14 cellular contexts compared by ENCODE assay signal in the genomic region with DNA sequence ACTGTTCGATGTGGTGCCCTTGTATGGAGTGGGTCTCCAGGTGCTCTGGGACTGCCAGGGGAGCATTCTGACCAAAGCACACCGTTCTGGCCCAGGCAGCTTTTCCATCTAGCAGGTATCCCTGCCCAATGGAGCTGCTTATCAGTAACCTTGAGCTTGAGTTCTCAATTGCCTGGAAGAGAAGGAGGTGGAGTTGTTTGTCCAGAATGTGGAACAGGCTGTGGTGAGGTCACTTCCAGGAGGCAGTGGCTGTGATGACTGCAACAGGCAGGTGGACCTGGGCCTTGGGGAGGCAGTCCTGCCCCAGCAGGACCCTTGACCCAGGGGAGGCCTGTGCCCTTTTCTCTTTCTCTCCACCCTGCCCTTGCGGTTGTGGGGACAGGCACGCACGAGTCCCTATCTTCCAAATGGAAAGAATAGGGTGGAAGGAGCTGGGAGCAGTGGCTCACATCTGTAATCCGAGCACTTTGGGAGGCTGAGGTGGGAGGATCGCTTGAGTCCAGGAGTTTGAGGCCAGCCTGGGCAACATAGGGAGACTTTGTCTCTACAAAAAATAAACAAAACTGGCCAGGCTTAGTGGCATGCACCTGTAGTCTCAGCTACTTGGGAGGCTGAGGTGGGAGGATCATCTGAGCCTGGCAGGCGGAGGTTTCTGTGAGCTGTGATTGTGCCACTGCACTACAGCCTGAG. TPM values are rescaled to one million over a fixed set of nuclear protein-coding genes. Genes with fewer than 3 reads are reported as not detected.
DNase-seq lines count a peak whose midpoint lies in the region; ATAC-seq, FAIRE-seq and TF ChIP-seq lines count a peak whose summit lies in the region.
"Had no signal": no experiment of that assay in that cellular context is flagged by ENCODE, and none has a peak within 500 bp of the region (broad histone marks: within the 10 kb centered on the region; RNA-seq: fewer than 3 reads in every experiment).

No MANE protein-coding gene starts in this region.

- WGBS in thymus = 92% methylated on average over 8 of the region's 8 CpGs
- WGBS in prostate gland = 86% methylated on average over 8 of the region's 8 CpGs

- H3K27ac Mint-ChIP-seq in activated T-cell treated with anti-CD3 and anti-CD28 coated beads, Interleukin-2, amount 50 U/mL, for 24 hours = peak overlapping the region; percentile 60
- peak overlapping the region; percentile 95 for H3K27ac Mint-ChIP-seq in activated B cell treated with CpG ODN at 0.5 μM for 24 hours

- no peak for TF ChIP-seq CTCF in activated B cell treated with CpG ODN at 0.5 μM for 24 hours (IDR thresholded peaks at IDR 0.05)
- TF ChIP-seq CTCF in kidney (IDR thresholded peaks at IDR 0.05; ENCODE audit: borderline replicate concordance, extremely low read depth, insufficient read depth) = no peak
- no peak for TF ChIP-seq CTCF in prostate gland (IDR thresholded peaks at IDR 0.05)

- no peak for FAIRE-seq in kidney (lab: Jason Lieb, UNC)

- H3K4me3 ChIP-seq in kidney (ENCODE audit: low read length in 2 of 2) (no peak overlapping the region), thymus (ENCODE audit: low read length) (no peak overlapping the region), prostate gland (no peak overlapping the region)

- H3K27me3 ChIP-seq in thymus (ENCODE audit: control insufficient read depth, insufficient read depth) (no peaks in the 10 kb centered on the region), prostate gland (replicated peaks; ENCODE audit: insufficient read depth) (no peaks in the 10 kb centered on the region)

- CTCF ChIA-PET in activated B cell treated with CpG ODN at 0.5 μM for 24 hours (lab: Charles Lee) = no interaction called here

- H3K9me3 ChIP-seq in kidney (ENCODE audit: control insufficient read depth in 1 of 2, low read length in 2 of 2) (no peaks in the 10 kb centered on the region), thymus (ENCODE audit: control insufficient read depth) (no peaks in the 10 kb centered on the region), prostate gland (no peaks in the 10 kb centered on the region)

- H3K4me1 ChIP-seq in kidney (ENCODE audit: control insufficient read depth in 1 of 2, insufficient read depth in 1 of 2, low read depth in 1 of 2, low read length in 2 of 2) = peaks cover 10 to 16% of the 10 kb centered on the region in 2 donors
- H3K4me1 ChIP-seq in thymus (ENCODE audit: control insufficient read depth, insufficient read depth, low read length) = peaks cover 65% of the 10 kb centered on the region
- peaks cover 3% of the 10 kb centered on the region for H3K4me1 ChIP-seq in prostate gland (replicated peaks)

- H3K27ac ChIP-seq in kidney (ENCODE audit: low read depth in 2 of 2, low read length in 2 of 2) (peak overlapping the region; percentile 76 to 77), thymus (ENCODE audit: low read depth) (peak overlapping the region; percentile 58), prostate gland (no peak overlapping the region)

- no peak for TF ChIP-seq POLR2A in erythroblast (IDR thresholded peaks at IDR 0.05; ENCODE audit: low read length)
- TF ChIP-seq POLR2A in prostate gland (IDR thresholded peaks at IDR 0.05) = no peak

- H3K36me3 Mint-ChIP-seq in activated T-cell treated with anti-CD3 and anti-CD28 coated beads, Interleukin-2, amount 50 U/mL, for 24 hours (ENCODE audit: low read depth) = peaks cover 87% of the 10 kb centered on the region
- peaks cover 3% of the 10 kb centered on the region for H3K36me3 Mint-ChIP-seq in activated T-cell treated with anti-CD3 and anti-CD28 coated beads, Interleukin-2, amount 50 U/mL, for 4 hours (ENCODE audit: insufficient read depth)
- H3K36me3 Mint-ChIP-seq in activated B cell treated with CpG ODN at 0.5 μM for 24 hours (ENCODE audit: low read depth) = peaks cover 60% of the 10 kb centered on the region

- peaks cover 81% of the 10 kb centered on the region for H3K4me1 Mint-ChIP-seq in activated T-cell treated with anti-CD3 and anti-CD28 coated beads, Interleukin-2, amount 50 U/mL, for 24 hours (ENCODE audit: low read depth)
- H3K4me1 Mint-ChIP-seq in activated T-cell treated with anti-CD3 and anti-CD28 coated beads, Interleukin-2, amount 50 U/mL, for 4 hours (ENCODE audit: low read depth) = peaks cover 65% of the 10 kb centered on the region
- peaks cover 99% of the 10 kb centered on the region for H3K4me1 Mint-ChIP-seq in activated B cell treated with CpG ODN at 0.5 μM for 24 hours

- POLR2A ChIA-PET in activated B cell treated with CpG ODN at 0.5 μM for 24 hours (lab: Charles Lee) = interaction anchor here (0.6 to 1.4 kb wide), 5 partner anchors 11 to 319 kb away, joined by 3 to 6 read pairs (median 3); no protein-coding TSS in a partner anchor

- no peak for ATAC-seq in activated T-cell treated with anti-CD3 and anti-CD28 coated beads, Interleukin-2, amount 50 U/mL, for 4 hours
- ATAC-seq in activated B cell treated with CpG ODN at 0.5 μM for 24 hours (ENCODE audit: low read depth) = no peak
- ATAC-seq in HG03520 (IDR thresholded peaks at IDR 0.05; ENCODE audit: unreplicated experiment) = no peak
- ATAC-seq: SK-N-SH treated with all-trans-retinoic acid at 6 μM for 48 hours had no signal

- H3K36me3 ChIP-seq in kidney (ENCODE audit: control insufficient read depth in 1 of 2, insufficient read depth in 2 of 2, low read length in 2 of 2) = peaks cover 6 to 14% of the 10 kb centered on the region in 2 donors
- peaks cover 64% of the 10 kb centered on the region for H3K36me3 ChIP-seq in thymus (ENCODE audit: control insufficient read depth, insufficient read depth)
- H3K36me3 ChIP-seq in prostate gland = no peaks in the 10 kb centered on the region

- no peak overlapping the region for H3K4me3 Mint-ChIP-seq in activated T-cell treated with anti-CD3 and anti-CD28 coated beads, Interleukin-2, amount 50 U/mL, for 24 hours
- H3K4me3 Mint-ChIP-seq in activated T-cell treated with anti-CD3 and anti-CD28 coated beads, Interleukin-2, amount 50 U/mL, for 4 hours = no peak overlapping the region
- peak overlapping the region; percentile 42 for H3K4me3 Mint-ChIP-seq in activated B cell treated with CpG ODN at 0.5 μM for 24 hours
- H3K4me3 Mint-ChIP-seq: H9 had no signal

- no peaks in the 10 kb centered on the region for H3K27me3 Mint-ChIP-seq in activated T-cell treated with anti-CD3 and anti-CD28 coated beads, Interleukin-2, amount 50 U/mL, for 24 hours
- H3K27me3 Mint-ChIP-seq in activated T-cell treated with anti-CD3 and anti-CD28 coated beads, Interleukin-2, amount 50 U/mL, for 4 hours (ENCODE audit: low read depth) = no peaks in the 10 kb centered on the region
- H3K27me3 Mint-ChIP-seq in activated B cell treated with CpG ODN at 0.5 μM for 24 hours = no peaks in the 10 kb centered on the region

- H3K9ac ChIP-seq in kidney (ENCODE audit: low read length in 2 of 2) = peak overlapping the region in 1 of 2 donors; percentile 22

- DNase-seq in activated T-cell treated with anti-CD3 and anti-CD28 coated beads, Interleukin-2, amount 50 U/mL, for 24 hours = no peak
- no peak for DNase-seq in activated T-cell treated with anti-CD3 and anti-CD28 coated beads, Interleukin-2, amount 50 U/mL, for 4 hours
- no peak for DNase-seq in activated B cell treated with CpG ODN at 0.5 μM for 24 hours
- DNase-seq in kidney = no peak
- no peak for DNase-seq in erythroblast (lab: John Stamatoyannopoulos, UW)
- DNase-seq in prostate gland (ENCODE audit: low spot score) = no peak
- DNase-seq: GDM1; H9; NCI-H1048; NCI-H526; stimulated activated naive CD4-positive, alpha-beta T cell had no signal

- intact Hi-C loops in activated B cell treated with CpG ODN at 0.5 μM for 24 hours (cut with micrococcal nuclease) = loop anchor here (5.0 kb wide), 1 partner anchor 800 kb away; a partner anchor contains a TSS
- intact Hi-C loops in kidney (cut with DNase I) = no loop called here
- intact Hi-C loops in prostate gland (cut with DNase I) = no loop called here

- H3K9me3 Mint-ChIP-seq in activated T-cell treated with anti-CD3 and anti-CD28 coated beads, Interleukin-2, amount 50 U/mL, for 24 hours = no peaks in the 10 kb centered on the region
- no peaks in the 10 kb centered on the region for H3K9me3 Mint-ChIP-seq in activated T-cell treated with anti-CD3 and anti-CD28 coated beads, Interleukin-2, amount 50 U/mL, for 4 hours
- no peaks in the 10 kb centered on the region for H3K9me3 Mint-ChIP-seq in activated B cell treated with CpG ODN at 0.5 μM for 24 hours
- H3K9me3 Mint-ChIP-seq: H9 had no signal

RNA-seq across cellular contexts. Expression of a gene that starts 40.8 kb away (rescaled TPM):
- 10 to 100 TPM; 24.2 to 31.1 (median 27.5) TPM for total RNA-seq in activated T-cell treated with anti-CD3 and anti-CD28 coated beads, Interleukin-2, amount 50 U/mL, for 4 hours
- 117 and 127 TPM in 2 replicates for total RNA-seq in activated B cell treated with CpG ODN at 0.5 μM for 24 hours
- 45.7 TPM for total RNA-seq in kidney
- polyA plus RNA-seq in kidney (ENCODE audit: insufficient read depth, low read depth, low replicate concordance) = 8.8 TPM
- 27.7 TPM for polyA plus RNA-seq in thymus
- 10 to 100 TPM; 19.3 to 64.4 TPM for total RNA-seq in prostate gland

Comparison
In these comparisons a context has a peak if more than half of its experiments do, and no peak if none do; other contexts are left out.
1. H3K27ac ChIP-seq: peak in kidney (2 of 2) and thymus (single experiment); none in prostate gland (0 of 2).